In the genomic region with DNA sequence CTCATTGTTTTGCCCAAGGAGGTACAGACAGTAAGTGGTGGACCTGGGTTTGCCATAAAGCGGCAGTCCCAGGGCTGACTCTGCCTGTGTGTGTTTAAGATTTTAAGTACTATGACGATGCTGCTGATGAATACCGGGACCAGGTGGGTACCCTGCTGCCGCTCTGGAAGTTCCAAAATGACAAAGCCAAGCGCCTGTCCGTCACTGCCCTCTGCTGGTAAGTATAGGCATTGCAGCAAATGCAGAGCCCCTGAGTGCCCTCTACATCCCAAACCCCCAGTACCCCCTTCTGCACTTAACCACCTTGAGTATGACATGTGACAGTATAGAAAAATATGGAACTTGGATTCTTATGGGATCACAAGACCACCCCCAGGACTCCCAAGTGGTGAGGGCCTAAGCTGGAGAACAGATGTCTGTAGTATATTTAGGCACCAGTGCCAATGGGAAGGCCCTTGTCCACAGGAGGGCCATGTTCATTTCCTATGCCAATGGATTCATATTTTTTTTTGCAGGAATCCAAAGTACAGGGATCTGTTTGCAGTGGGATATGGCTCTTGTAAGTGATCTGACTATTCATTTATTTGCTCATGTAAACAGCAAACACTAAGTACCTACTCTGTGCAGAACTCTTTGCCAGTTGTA, we compare ENCODE assay signal across 8 cellular contexts. TPM values are rescaled to one million over a fixed set of nuclear protein-coding genes. Genes with fewer than 3 reads are reported as not detected.
DNase-seq lines count a peak whose midpoint lies in the region; ATAC-seq, FAIRE-seq and TF ChIP-seq lines count a peak whose summit lies in the region.

No MANE protein-coding gene starts in this region.

- intact Hi-C loops in PC-3 (cut with micrococcal nuclease) (loop anchor here (1.0 to 5.0 kb wide), 3 partner anchors 47 to 92 kb away; no protein-coding TSS in a partner anchor), pancreas (cut with DNase I) (loop anchor here in 1 of 3 donors (10.0 kb wide), 1 partner anchor 66 kb away; no protein-coding TSS in a partner anchor)

- 0 out of 2 replicates have a peak, but pooled peaks cover 5% of the 10 kb centered on the region for H4K20me1 ChIP-seq in PC-3 (ENCODE audit: low read length)

- no peak overlapping the region for H3K4me3 Mint-ChIP-seq in type B pancreatic cell

- no peaks in the 10 kb centered on the region for H3K9me2 ChIP-seq in PC-3 (replicated peaks; ENCODE audit: low read length)

- no peak for FAIRE-seq in pancreas (lab: Jason Lieb, UNC)

- peaks cover 58% of the 10 kb centered on the region for H3K27me3 Mint-ChIP-seq in type B pancreatic cell

- 1 to 3% methylated on average over 6 of the region's 6 CpGs for WGBS in pancreas, 2 donors

- POLR2A ChIA-PET in PC-3 (lab: Charles Lee; ENCODE audit: unreplicated experiment): no interaction called here

- H3K9me3 Mint-ChIP-seq in type B pancreatic cell: no peaks in the 10 kb centered on the region

- ATAC-seq in HG02759 (IDR thresholded peaks at IDR 0.05; ENCODE audit: unreplicated experiment): peak; percentile 58
- ATAC-seq in PC-3: no peak
- ATAC-seq in pancreas: peak; percentile 35 to 81 (median 74)
- ATAC-seq in GM21515 (IDR thresholded peaks at IDR 0.05; ENCODE audit: unreplicated experiment): no peak

- no peak overlapping the region for H2AFZ ChIP-seq in PC-3 (ENCODE audit: low read length)

- no peaks in the 10 kb centered on the region for H3K36me3 Mint-ChIP-seq in type B pancreatic cell

- H3K4me1 Mint-ChIP-seq in type B pancreatic cell (ENCODE audit: unreplicated experiment): no peaks in the 10 kb centered on the region

- H3K27ac Mint-ChIP-seq in type B pancreatic cell: no peak overlapping the region

- H3K4me3 ChIP-seq in PC-3 (ENCODE audit: low read length): no peak overlapping the region
- no peak overlapping the region for H3K4me3 ChIP-seq in fibroblast of the aortic adventitia (ENCODE audit: low read depth, low read length)
- H3K4me3 ChIP-seq in pancreas: no peak overlapping the region

- DNase-seq in COR-L47 (lab: John Stamatoyannopoulos, UW) (peak; percentile 36), PC-3 (peak; percentile 74), fibroblast of the aortic adventitia (ENCODE audit: low read depth) (peak; percentile 47), pancreas (peak in 4 of 6 donors; percentile 47 to 75 (median 67)), type B pancreatic cell (ENCODE audit: extremely low spot score, unreplicated experiment) (peak; percentile 80)
- peak; percentile 90 to 91 for DNase-seq in activated T-cell treated with anti-CD3 and anti-CD28 coated beads, Interleukin-2, amount 50 U/mL, for 48 hours

- peaks cover 31% of the 10 kb centered on the region for H3K4me1 ChIP-seq in PC-3 (ENCODE audit: insufficient read depth, low read length)
- H3K4me1 ChIP-seq in pancreas: no peaks in the 10 kb centered on the region

- H3K9me3 ChIP-seq in PC-3 (ENCODE audit: low read length) (no peaks in the 10 kb centered on the region), pancreas (no peaks in the 10 kb centered on the region)

- no peaks in the 10 kb centered on the region for H3K79me2 ChIP-seq in PC-3 (ENCODE audit: low read length)

- no peak overlapping the region for H3K27ac ChIP-seq in PC-3 (ENCODE audit: low read length)
- H3K27ac ChIP-seq in pancreas: no peak overlapping the region

- TF ChIP-seq CTCF in PC-3 (conservative IDR thresholded peaks at IDR 0.05; ENCODE audit: low read depth, low read length): peak; percentile 88
- TF ChIP-seq CTCF in fibroblast of the aortic adventitia (IDR thresholded peaks at IDR 0.05; ENCODE audit: insufficient read depth, low read length): peak; percentile 99
- TF ChIP-seq CTCF in pancreas (IDR thresholded peaks at IDR 0.05): peak; percentile 91 to 97 (median 95)
- peak; percentile 98 for TF ChIP-seq CTCF in type B pancreatic cell (conservative IDR thresholded peaks at IDR 0.05)

- H3K4me2 ChIP-seq in PC-3 (ENCODE audit: low read length): no peak overlapping the region

- H3K27me3 ChIP-seq in PC-3 (ENCODE audit: low read length) (no peaks in the 10 kb centered on the region), pancreas (no peaks in the 10 kb centered on the region)

- CTCF ChIA-PET in PC-3 (lab: Charles Lee): interaction anchor here (0.6 to 2.9 kb wide), 3 partner anchors 91 to 420 kb away, joined by 3 to 15 read pairs (median 6); no protein-coding TSS in a partner anchor

- H3F3A ChIP-seq in PC-3 (ENCODE audit: low read length, unreplicated experiment): no peaks in the 10 kb centered on the region

- H3K36me3 ChIP-seq in PC-3 (ENCODE audit: low read depth, low read length) (no peaks in the 10 kb centered on the region), pancreas (no peaks in the 10 kb centered on the region)

- no peak overlapping the region for H3K9ac ChIP-seq in PC-3 (ENCODE audit: low read length)

- no TSS peak for BruUV-seq in PC-3 (replicated peaks; lab: Mats Ljungman, UMichigan)

RNA-seq across cellular contexts. Expression of a gene that starts 22.0 kb away (rescaled TPM):
- 1.3 and 2.0 TPM in 2 replicates for total RNA-seq in PC-3 (2014; rRNA removed)
- not detected in 2 replicates for total RNA-seq in fibroblast of the aortic adventitia (ENCODE audit: low replicate concordance)
- 1 to 10 TPM in 1 of 6 donors, under 1 TPM in 5; 0.24 to 1.1 (median 0.49) TPM for total RNA-seq in pancreas
- 1 to 10 TPM; 1.7 to 4.3 TPM for polyA plus RNA-seq in pancreas
- total RNA-seq in type B pancreatic cell (ENCODE audit: low replicate concordance): 0.95 and 5.5 TPM in 2 replicates

RNA-seq across cellular contexts. Expression of a gene that starts 42.1 kb away (rescaled TPM):
- total RNA-seq in PC-3 (2014; rRNA removed) (not detected in 2 replicates), fibroblast of the aortic adventitia (ENCODE audit: low replicate concordance) (1.1 TPM in 1 of 2 replicates, not detected in the other), pancreas (under 1 TPM; 0.16 to 0.69 (median 0.38) TPM), type B pancreatic cell (ENCODE audit: low replicate concordance) (0.69 and 4.4 TPM in 2 replicates)
- 1 to 10 TPM in 1 of 2 donors, under 1 TPM in 1; 0.99 to 5.0 TPM for polyA plus RNA-seq in pancreas

RNA-seq across cellular contexts. Expression of a gene that starts 42.4 kb away (rescaled TPM):
- total RNA-seq in PC-3 (2014; rRNA removed): 15.2 and 17.1 TPM in 2 replicates
- 6.1 and 7.0 TPM in 2 replicates for total RNA-seq in fibroblast of the aortic adventitia (ENCODE audit: low replicate concordance)
- 1 to 10 TPM; 4.5 to 9.6 (median 7.0) TPM for total RNA-seq in pancreas
- polyA plus RNA-seq in pancreas: 1 to 10 TPM; 9.7 to 9.8 TPM
- total RNA-seq in type B pancreatic cell (ENCODE audit: low replicate concordance): 13.4 and 22.4 TPM in 2 replicates

Comparison
In these comparisons a context has a peak if more than half of its experiments do, and no peak if none do; other contexts are left out.
1. DNase-seq: peak in every context shown above with its lines; median percentile 90 in activated T-cell treated with anti-CD3 and anti-CD28 coated beads, Interleukin-2, amount 50 U/mL, for 48 hours; 80 in type B pancreatic cell; 74 in PC-3; 67 in pancreas; 47 in fibroblast of the aortic adventitia; 36 in COR-L47.
2. ATAC-seq: peak in HG02759 (single experiment) and pancreas (4 of 4); none in PC-3 (single experiment) and GM21515 (single experiment).
3. Peak in every context shown above with its lines, with median percentiles within 50 percentile points of each other: CTCF ChIP-seq.